17 cellular contexts compared by ENCODE assay signal in the genomic region with DNA sequence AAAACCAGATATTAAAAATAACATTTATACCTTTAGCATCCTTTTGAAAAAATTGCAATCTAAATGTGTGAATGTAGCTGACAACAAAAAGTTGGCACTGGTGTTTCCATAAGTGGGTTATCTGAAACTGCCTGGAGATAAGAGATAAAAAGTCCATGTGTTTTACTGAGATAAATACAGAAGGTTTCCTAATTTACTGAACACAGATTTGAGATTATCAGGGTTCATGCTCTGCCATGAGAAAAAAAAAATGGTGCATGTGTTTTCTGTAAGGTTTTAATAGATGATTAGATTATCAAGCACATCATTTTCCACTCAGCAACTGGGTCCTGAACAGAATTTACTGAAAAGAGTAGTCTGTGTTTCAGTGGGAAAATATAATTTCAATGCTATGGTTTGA.
"Had no signal": no experiment of that assay in that cellular context is flagged by ENCODE, and none has a peak within 500 bp of the region (broad histone marks: within the 10 kb centered on the region; RNA-seq: fewer than 3 reads in every experiment).

No MANE protein-coding gene starts in this region.

- DNase-seq: Kasumi-1, NCI-H1092 treated with DMSO at 0.1 percent for 48 hours, NCI-H1436, NCI-H187, NCI-H2029, NCI-H2081 treated with DMSO at 0.1 percent for 48 hours, NCI-H2171, NCI-H446, NCI-H510A, NCI-H524 treated with DMSO at 0.1 percent for 48 hours, NCI-H774, SHP77, SW 1271 had no signal

- H3K27ac ChIP-seq: HL-60, KMS-11, RWPE1 had no signal

- H3K4me3 ChIP-seq: K562 had no signal

- H3K9ac ChIP-seq: KMS-11 had no signal

- H3K4me2 ChIP-seq: KMS-11 had no signal
